ENCODE assay signal across 12 cellular contexts in the genomic region with DNA sequence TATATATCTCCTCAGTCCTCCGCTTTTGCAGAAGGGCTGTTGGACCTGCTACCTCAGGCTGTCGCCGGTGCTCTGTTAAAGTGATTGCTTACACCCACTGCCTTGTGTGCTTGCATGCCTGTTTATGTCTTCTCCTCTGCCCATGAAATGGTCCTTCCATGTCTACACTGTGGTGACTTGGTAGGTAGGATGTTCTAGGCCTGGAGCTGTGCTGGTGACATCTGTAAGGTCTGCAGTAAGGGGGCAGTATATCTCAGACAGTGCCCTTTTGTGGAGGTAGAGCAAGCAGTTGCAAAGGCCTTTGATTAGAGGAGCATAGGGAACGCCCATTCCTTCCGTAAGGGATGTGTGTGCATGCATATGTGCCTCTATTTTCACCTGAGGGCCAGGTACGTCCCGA. TPM values are rescaled to one million over a fixed set of nuclear protein-coding genes. Genes with fewer than 3 reads are reported as not detected.
DNase-seq lines count a peak whose midpoint lies in the region; ATAC-seq, FAIRE-seq and TF ChIP-seq lines count a peak whose summit lies in the region.
"Had no signal": no experiment of that assay in that cellular context is flagged by ENCODE, and none has a peak within 500 bp of the region (broad histone marks: within the 10 kb centered on the region; RNA-seq: fewer than 3 reads in every experiment).

No MANE protein-coding gene starts in this region.

- H3K4me3 ChIP-seq in HCT116 (replicated peaks in 1 of 2; ENCODE audit: low read depth in 1 of 2, low read length in 2 of 2) = no peak overlapping the region
- no peak overlapping the region for H3K4me3 ChIP-seq in OCI-LY3 (ENCODE audit: low read length)
- H3K4me3 ChIP-seq in K562 = no peak overlapping the region
- H3K4me3 ChIP-seq: BLaER1 treated with 17β-estradiol and CSF1 and Interleukin-3, amounts not matched to agents 10 nM and 100 nM had no signal

- no peak overlapping the region for H3K27ac Mint-ChIP-seq in activated T-cell treated with anti-CD3 and anti-CD28 coated beads, Interleukin-2, amount 50 U/mL, for 72 hours

- H3K79me2 ChIP-seq in HCT116 (ENCODE audit: insufficient read depth, low read length) = peaks cover 100% of the 10 kb centered on the region
- peaks cover 93% of the 10 kb centered on the region for H3K79me2 ChIP-seq in OCI-LY3 (ENCODE audit: low read length)
- H3K79me2 ChIP-seq in K562 (ENCODE audit: control insufficient read depth, insufficient read depth, low read length) = peaks cover 94% of the 10 kb centered on the region

- TF ChIP-seq POLR2A in HCT116 (IDR thresholded peaks at IDR 0.05; ENCODE audit: borderline replicate concordance, extremely low read depth, insufficient read depth, insufficient read length) = no peak
- no peak for TF ChIP-seq POLR2A in K562 (conservative IDR thresholded peaks at IDR 0.05)
- TF ChIP-seq POLR2A in GM12891 (IDR thresholded peaks at IDR 0.05; ENCODE audit: low read depth, low read length) = no peak

- no peak for FAIRE-seq in K562 (lab: Jason Lieb, UNC)
- FAIRE-seq in GM12891 (lab: Jason Lieb, UNC) = no peak
- FAIRE-seq: GM18507 had no signal

- H3K9me3 Mint-ChIP-seq in activated T-cell treated with anti-CD3 and anti-CD28 coated beads, Interleukin-2, amount 50 U/mL, for 72 hours = no peaks in the 10 kb centered on the region
- H3K9me3 Mint-ChIP-seq: CD4-positive, CD25-positive, alpha-beta regulatory T cell had no signal

- no peaks in the 10 kb centered on the region for H3K27me3 Mint-ChIP-seq in activated T-cell treated with anti-CD3 and anti-CD28 coated beads, Interleukin-2, amount 50 U/mL, for 72 hours (ENCODE audit: low read depth)
- H3K27me3 Mint-ChIP-seq: CD4-positive, CD25-positive, alpha-beta regulatory T cell had no signal

- CTCF ChIA-PET in HCT116 (lab: Charles Lee) = interaction anchor here (1.1 kb wide), 1 partner anchor 9 kb away, joined by 4 read pairs; no protein-coding TSS in a partner anchor
- CTCF ChIA-PET in K562 (lab: Yijun Ruan, JAX; ENCODE audit: low intra/inter-chr PET ratio) = no interaction called here

- TF ChIP-seq CTCF in HCT116 (IDR thresholded peaks at IDR 0.05 in 2 of 3, conservative IDR thresholded peaks at IDR 0.05 in 1 of 3; ENCODE audit: borderline replicate concordance in 1 of 3, insufficient read depth in 1 of 3, low read depth in 2 of 3, low read length in 2 of 3) = peak in 1 of 3 experiments; percentile 25; a peak in 1 of 6 replicates
- TF ChIP-seq CTCF in OCI-LY3 (IDR thresholded peaks at IDR 0.05; ENCODE audit: low read depth, low read length) = 0 out of 2 replicates have a peak, but pooled peaks have one; percentile 18
- peak in 1 of 3 experiments; percentile 13; a peak in 1 of 6 replicates for TF ChIP-seq CTCF in K562 (IDR thresholded peaks at IDR 0.05 in 2 of 3, conservative IDR thresholded peaks at IDR 0.05 in 1 of 3; ENCODE audit: insufficient read depth in 2 of 3, low read depth in 1 of 3, low read length in 3 of 3)

- no peak overlapping the region for H3K4me2 ChIP-seq in HCT116 (ENCODE audit: low read length)
- H3K4me2 ChIP-seq in OCI-LY3 (ENCODE audit: low read length) = no peak overlapping the region
- H3K4me2 ChIP-seq in K562 (ENCODE audit: insufficient read depth, low read length) = no peak overlapping the region
- H3K4me2 ChIP-seq: BLaER1 treated with 17β-estradiol and CSF1 and Interleukin-3, amounts not matched to agents 10 nM and 100 nM had no signal

- H3K36me3 Mint-ChIP-seq in activated T-cell treated with anti-CD3 and anti-CD28 coated beads, Interleukin-2, amount 50 U/mL, for 72 hours (ENCODE audit: insufficient read depth in 2 of 2) = peaks cover 6 to 11% of the 10 kb centered on the region in 2 donors

- H3K9me2 ChIP-seq in HCT116 (ENCODE audit: insufficient read depth) = no peaks in the 10 kb centered on the region

- H3K36me3 ChIP-seq in HCT116 (ENCODE audit: control insufficient read depth in 1 of 2, insufficient read depth in 2 of 2, low read length in 2 of 2) (no peaks in the 10 kb centered on the region), OCI-LY3 (replicated peaks; ENCODE audit: low read depth, low read length) (peaks cover 53% of the 10 kb centered on the region), K562 (ENCODE audit: control insufficient read depth, insufficient read depth, low read length) (peaks cover 66% of the 10 kb centered on the region; the same call in 2 of the 3 replicates)

- H3K4me1 Mint-ChIP-seq in activated T-cell treated with anti-CD3 and anti-CD28 coated beads, Interleukin-2, amount 50 U/mL, for 72 hours (ENCODE audit: low read depth) = peaks cover 24% of the 10 kb centered on the region

- TF ChIP-seq RAD21 in HCT116 (IDR thresholded peaks at IDR 0.05; ENCODE audit: low read depth) (no peak), K562 (CRISPR knock-in tag; conservative IDR thresholded peaks at IDR 0.05 in 1 of 2, IDR thresholded peaks at IDR 0.05 in 1 of 2) (no peak)

- H3K27me3 ChIP-seq in HCT116 (ENCODE audit: insufficient read depth, low read length) (no peaks in the 10 kb centered on the region), OCI-LY3 (ENCODE audit: low read depth, low read length) (no peaks in the 10 kb centered on the region), K562 (ENCODE audit: control insufficient read depth in 2 of 2, insufficient read depth in 2 of 2, low read length in 2 of 2) (no peaks in the 10 kb centered on the region)
- H3K27me3 ChIP-seq: BLaER1 treated with 17β-estradiol and CSF1 and Interleukin-3, amounts not matched to agents 10 nM and 100 nM had no signal

- H3K27ac ChIP-seq in HCT116 (ENCODE audit: low read depth, low read length) (no peak overlapping the region), OCI-LY3 (ENCODE audit: low read length) (no peak overlapping the region), K562 (ENCODE audit: extremely low read depth, low read depth, low read length) (no peak overlapping the region)
- H3K27ac ChIP-seq: BLaER1 treated with 17β-estradiol and CSF1 and Interleukin-3, amounts not matched to agents 10 nM and 100 nM had no signal

- 94% methylated on average over 7 of the region's 7 CpGs for WGBS in K562 (ENCODE audit: insufficient coverage, low coverage, missing lambda C conversion rate)

- H3K9me3 ChIP-seq in HCT116 (ENCODE audit: control insufficient read depth in 1 of 2, insufficient read depth in 1 of 2, low read depth in 1 of 2, low read length in 2 of 2) (no peaks in the 10 kb centered on the region), OCI-LY3 (ENCODE audit: insufficient read depth, low read length) (no peaks in the 10 kb centered on the region), K562 (replicated peaks; ENCODE audit: control insufficient read depth, insufficient read depth, low read depth, low read length) (no peaks in the 10 kb centered on the region)

- H4K20me1 ChIP-seq in HCT116 (ENCODE audit: insufficient read depth) (no peaks in the 10 kb centered on the region; the same call in 1 of the 2 replicates), OCI-LY3 (ENCODE audit: insufficient read depth, low read length) (peaks cover 47% of the 10 kb centered on the region), K562 (replicated peaks; ENCODE audit: control insufficient read depth, insufficient read depth, low read length) (peaks cover 13% of the 10 kb centered on the region)

- H3K9ac ChIP-seq in HCT116 (ENCODE audit: low read length) (no peak overlapping the region), OCI-LY3 (ENCODE audit: low read length) (no peak overlapping the region), K562 (ENCODE audit: insufficient read depth in 1 of 2, low read depth in 2 of 2, low read length in 2 of 2) (no peak overlapping the region)
- H3K9ac ChIP-seq: BLaER1 treated with 17β-estradiol and CSF1 and Interleukin-3, amounts not matched to agents 10 nM and 100 nM had no signal

- H3K4me1 ChIP-seq in HCT116 (ENCODE audit: control insufficient read depth in 1 of 2, insufficient read depth in 2 of 2, low read length in 2 of 2) (no peaks in the 10 kb centered on the region), OCI-LY3 (ENCODE audit: low read length) (no peaks in the 10 kb centered on the region), K562 (replicated peaks in 1 of 2; ENCODE audit: control insufficient read depth in 2 of 2, insufficient read depth in 2 of 2, low read length in 2 of 2) (peaks cover 0 to 7% of the 10 kb centered on the region in 2 experiments; a peak in 2 of 5 replicates)

- ATAC-seq in HCT116 (peak; percentile 55), K562 (peak; percentile 58)
- no peak for ATAC-seq in activated T-cell treated with anti-CD3 and anti-CD28 coated beads, Interleukin-2, amount 50 U/mL, for 72 hours (replicated peaks in 1 of 2)

- POLR2A ChIA-PET in HCT116 (lab: Charles Lee) (no interaction called here), K562 (lab: Yijun Ruan, JAX) (interaction anchor here (0.5 to 1.6 kb wide), 4 partner anchors 9 to 86 kb away, joined by 3 to 5 read pairs (median 3); no protein-coding TSS in a partner anchor)

- in situ Hi-C loops in K562 (cut with MboI) = no loop called here

- intact Hi-C loops in HCT116 (cut with micrococcal nuclease) (no loop called here), K562 (cut with micrococcal nuclease) (no loop called here)

- H2AFZ ChIP-seq in HCT116 (ENCODE audit: low read depth, low read length, poor library complexity, severe bottlenecking) (no peak overlapping the region), OCI-LY3 (ENCODE audit: low read depth, low read length) (no peak overlapping the region), K562 (ENCODE audit: low read depth, low read length) (no peak overlapping the region)

- RAD21 ChIA-PET in HCT116 (lab: Charles Lee; ENCODE audit: low non-redundant PET in 1 of 2, low total read pairs in 2 of 2, uncharacterized antibody in 2 of 2, unreplicated experiment in 2 of 2) = no interaction called here

- BruUV-seq in HCT116 (replicated peaks; lab: Mats Ljungman, UMichigan) (no TSS peak), K562 (replicated peaks; lab: Mats Ljungman, UMichigan) (no TSS peak)

- TF ChIP-seq EP300 in K562 (IDR thresholded peaks at IDR 0.05; ENCODE audit: low read length) = no peak

- peaks cover 8% of the 10 kb centered on the region for H3K9me1 ChIP-seq in K562 (ENCODE audit: control insufficient read depth, insufficient read depth, low read length)

- DNase-seq in HCT116 (ENCODE audit: low read depth, low spot score) (no peak), K562 (ENCODE audit: extremely low read depth in 1 of 4, low spot score in 3 of 4) (no peak), iPS-NIHi11 (ENCODE audit: low spot score) (peak; percentile 23), GM12891 (ENCODE audit: insufficient read length, low spot score) (no peak), DMS53 (lab: John Stamatoyannopoulos, UW) (no peak), AG08396 (ENCODE audit: low spot score) (no peak)
- no peak for DNase-seq in activated T-cell treated with anti-CD3 and anti-CD28 coated beads, Interleukin-2, amount 50 U/mL, for 72 hours
- DNase-seq: GOT3 had no signal

- no peak overlapping the region for H3K4me3 Mint-ChIP-seq in activated T-cell treated with anti-CD3 and anti-CD28 coated beads, Interleukin-2, amount 50 U/mL, for 72 hours
- H3K4me3 Mint-ChIP-seq: CD4-positive, CD25-positive, alpha-beta regulatory T cell had no signal

RNA-seq across cellular contexts. Expression of gene VAPB, which starts 40.3 kb away (rescaled TPM):
- total RNA-seq in HCT116 (2021; ENCODE audit: unreplicated experiment) (51.1 TPM), K562 (2014; rRNA removed) (9.4 and 10.5 TPM in 2 replicates), K562 (2014; rRNA removed; fragmentation: Illumina TruSeq; extraction: Trizol) (27.9 and 29.5 TPM in 2 replicates), K562 (2015; rRNA removed; fragmentation: Illumina TruSeq; extraction: Trizol) (22.7 and 25.7 TPM in 2 replicates), K562 (2021) (50.7 and 50.8 TPM in 2 replicates)
- 38.7 and 40.5 TPM in 2 replicates for polyA plus RNA-seq in HCT116 (2012)
- 28.5 and 56.2 TPM in 2 replicates for total RNA-seq in K562 (2011; cell fraction: chromatin; rRNA removed; ENCODE audit: low replicate concordance)
- 14.8 and 19.5 TPM in 2 replicates for total RNA-seq in K562 (2011; cell fraction: nucleolus; rRNA removed)
- total RNA-seq in K562 (2011; cell fraction: nucleoplasm; rRNA removed) = 43.9 and 84.6 TPM in 2 replicates
- polyA plus RNA-seq in K562 (2011; rRNA removed) (22.6 and 40.3 TPM in 2 replicates), K562 (2014; fragmentation: Illumina TruSeq; extraction: Trizol) (51.0 and 51.2 TPM in 2 replicates), K562 (2014; fragmentation: Nextera tagmentation; extraction: Ambion mirVana) (1 to 10 TPM; 3.4 to 8.4 TPM), K562 (2014; rRNA removed) (32.7 and 34.3 TPM in 2 replicates)
- 18.5 and 29.2 TPM in 2 replicates for polyA plus RNA-seq in K562 (2011; cell fraction: cytosol; rRNA removed)
- 22.9 and 26.1 TPM in 2 replicates for polyA plus RNA-seq in K562 (2011; cell fraction: nucleus; rRNA removed)
- 41.2 and 44.4 TPM in 2 replicates for polyA plus RNA-seq in K562 (2012)
- 25.1 and 32.6 TPM in 2 replicates for polyA minus RNA-seq in K562 (2011; rRNA and poly(A)+ RNA removed)
- polyA minus RNA-seq in K562 (2011; cell fraction: cytosol; rRNA and poly(A)+ RNA removed) = 23.1 and 26.0 TPM in 2 replicates
- polyA minus RNA-seq in K562 (2011; cell fraction: nucleus; rRNA and poly(A)+ RNA removed) = 12.1 and 20.3 TPM in 2 replicates
- 10 to 100 TPM; 45.8 to 55.3 TPM for total RNA-seq in activated T-cell treated with anti-CD3 and anti-CD28 coated beads, Interleukin-2, amount 50 U/mL, for 72 hours
- polyA plus RNA-seq in GM12891 (2012; ENCODE audit: low read depth, missing spikeins) = 15.4 TPM

Comparison
In these comparisons a context has a peak if more than half of its experiments do, and no peak if none do; other contexts are left out.
1. ATAC-seq: peak in HCT116 (single experiment) and K562 (single experiment); none in activated T-cell treated with anti-CD3 and anti-CD28 coated beads, Interleukin-2, amount 50 U/mL, for 72 hours (0 of 2).